In the genomic region with DNA sequence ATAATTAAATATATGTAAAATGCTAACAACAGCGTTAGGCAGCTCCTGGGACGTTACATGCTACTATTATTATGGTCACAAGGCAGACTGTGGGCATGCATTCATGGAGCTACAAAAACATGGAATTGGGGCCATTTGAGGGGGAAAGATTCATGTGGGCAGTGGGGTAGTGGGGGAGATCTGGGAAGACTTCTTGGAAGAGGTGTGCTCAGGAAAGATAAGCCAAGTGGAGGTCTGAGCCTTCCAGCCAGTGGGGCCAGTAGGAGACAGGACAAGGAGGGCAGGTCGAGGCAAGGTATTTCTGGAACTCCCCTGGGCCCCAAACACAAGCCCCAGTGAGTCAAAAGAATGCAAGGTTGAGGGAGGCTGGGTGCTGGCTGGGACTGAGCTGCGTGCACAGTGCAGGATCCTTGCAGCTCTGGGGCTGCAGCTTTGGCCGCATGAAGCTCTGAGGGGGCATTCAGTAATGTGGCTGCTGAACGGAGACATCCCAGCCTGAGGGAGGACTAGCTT, we compare ENCODE assay signal across 30 cellular contexts. TPM values are rescaled to one million over a fixed set of nuclear protein-coding genes. Genes with fewer than 3 reads are reported as not detected.
"Had no signal": no experiment of that assay in that cellular context is flagged by ENCODE, and none has a peak within 500 bp of the region (broad histone marks: within the 10 kb centered on the region; RNA-seq: fewer than 3 reads in every experiment).

No MANE protein-coding gene starts in this region.

- DNase-seq: activated CD4-positive, alpha-beta T cell treated with anti-CD3 and anti-CD28 coated beads for 48 hours; activated CD8-positive, alpha-beta memory T cell treated with anti-CD3 and anti-CD28 coated beads, Interleukin-2, amount 10 ng/mL, durations not matched to agents 7 days and 5 days; activated CD8-positive, alpha-beta T cell treated with anti-CD3 and anti-CD28 coated beads for 36 hours; activated gamma-delta T cell treated with Interleukin-2 at 50 U/mL for 16 hours; activated naive CD8-positive, alpha-beta T cell treated with anti-CD3 and anti-CD28 coated beads, Interleukin-2, amount 10 ng/mL, durations not matched to agents 7 days and 5 days; activated T-cell treated with anti-CD3 and anti-CD28 coated beads for 4 hours; amniotic stem cell; dermis blood vessel endothelial cell; effector CD8-positive, alpha-beta T cell; foreskin melanocyte; glutamatergic neuron; immature natural killer cell; kidney glomerular epithelial cell; naive thymus-derived CD8-positive, alpha-beta T cell; retina; sigmoid colon; stimulated activated CD4-positive, alpha-beta T cell treated with anti-CD3 and anti-CD28 coated beads, Interleukin-15, amount 100 ng/mL, for 24 hours; stimulated activated CD8-positive, alpha-beta memory T cell treated with anti-CD3 and anti-CD28 coated beads, Interleukin-4, amount 100 ng/mL, for 48 hours; T-helper 17 cell; testis; trophoblast cell had no signal

- H3K27me3 ChIP-seq: testis, vagina had no signal

- H3K4me3 Mint-ChIP-seq: activated CD8-positive, alpha-beta memory T cell treated with anti-CD3 and anti-CD28 coated beads, Interleukin-2, amount 10 ng/mL, durations not matched to agents 7 days and 5 days; activated CD8-positive, alpha-beta T cell treated with anti-CD3 and anti-CD28 coated beads for 36 hours; activated naive CD8-positive, alpha-beta T cell treated with anti-CD3 and anti-CD28 coated beads, Interleukin-2, amount 10 ng/mL, durations not matched to agents 7 days and 5 days; activated T-helper 1 cell treated with anti-CD3 and anti-CD28 coated beads, Interleukin-12 subunit alpha, Interleukin-12 subunit beta, Interleukin-2, Interleukin-4 antibody, amounts not matched to agents 30 ng/mL and 10 ng/mL and 1 ng/mL, durations not matched to agents 14 hours and 24 hours and 36 hours; immature natural killer cell; mesothelial cell of epicardium; naive thymus-derived CD8-positive, alpha-beta T cell; T-helper 17 cell had no signal

- H3K4me2 ChIP-seq: hepatocyte, smooth muscle cell had no signal

- H3K4me3 ChIP-seq: hepatocyte, left lung, lung, sigmoid colon, smooth muscle cell, testis, vagina had no signal

- H3K27ac Mint-ChIP-seq: activated CD8-positive, alpha-beta memory T cell treated with anti-CD3 and anti-CD28 coated beads, Interleukin-2, amount 10 ng/mL, durations not matched to agents 7 days and 5 days; activated CD8-positive, alpha-beta T cell treated with anti-CD3 and anti-CD28 coated beads for 36 hours; activated naive CD8-positive, alpha-beta T cell treated with anti-CD3 and anti-CD28 coated beads, Interleukin-2, amount 10 ng/mL, durations not matched to agents 7 days and 5 days; activated T-helper 1 cell treated with anti-CD3 and anti-CD28 coated beads, Interleukin-12 subunit alpha, Interleukin-12 subunit beta, Interleukin-2, Interleukin-4 antibody, amounts not matched to agents 30 ng/mL and 10 ng/mL and 1 ng/mL, durations not matched to agents 14 hours and 24 hours and 36 hours; immature natural killer cell; mesothelial cell of epicardium; T-helper 17 cell had no signal

- H3K36me3 Mint-ChIP-seq: immature natural killer cell, mesothelial cell of epicardium had no signal

- H3K9me3 Mint-ChIP-seq: activated CD8-positive, alpha-beta T cell treated with anti-CD3 and anti-CD28 coated beads for 36 hours; activated naive CD8-positive, alpha-beta T cell treated with anti-CD3 and anti-CD28 coated beads, Interleukin-2, amount 10 ng/mL, durations not matched to agents 7 days and 5 days; activated T-helper 1 cell treated with anti-CD3 and anti-CD28 coated beads, Interleukin-12 subunit alpha, Interleukin-12 subunit beta, Interleukin-2, Interleukin-4 antibody, amounts not matched to agents 30 ng/mL and 10 ng/mL and 1 ng/mL, durations not matched to agents 14 hours and 24 hours and 36 hours; immature natural killer cell; mesothelial cell of epicardium; naive thymus-derived CD8-positive, alpha-beta T cell had no signal

- H3K4me1 ChIP-seq: sigmoid colon, testis, vagina had no signal

- H3K36me3 ChIP-seq: sigmoid colon, vagina had no signal

- H3K9me3 ChIP-seq: left lung, sigmoid colon, testis, vagina had no signal

- H3K27ac ChIP-seq: hepatocyte, left lung, sigmoid colon, testis, vagina had no signal

RNA-seq across cellular contexts. Expression of a gene that starts 35.4 kb away (rescaled TPM):
- total RNA-seq: mesothelial cell of epicardium, osteocyte, progenitor cell of endocrine pancreas, smooth muscle cell had no signal
- polyA plus RNA-seq: smooth muscle cell had no signal
